In the genomic region with DNA sequence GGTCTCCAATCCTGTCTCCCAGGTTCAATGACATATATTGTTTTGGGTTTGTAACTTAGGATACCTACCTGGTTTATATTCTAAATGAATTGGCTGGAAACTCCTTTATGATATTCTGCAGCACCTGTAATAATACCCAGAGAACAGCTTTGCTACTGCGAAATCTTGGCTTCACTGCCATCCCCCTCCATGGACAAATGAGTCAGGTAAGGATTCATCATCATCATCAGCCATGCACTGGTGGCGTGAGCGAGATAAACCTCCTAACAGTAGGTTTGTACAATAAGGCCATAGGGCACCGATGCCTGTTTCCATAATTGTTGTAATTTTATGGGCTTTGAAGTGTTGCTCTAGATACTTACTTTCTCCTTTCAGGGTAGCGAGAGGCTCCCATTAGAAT, we compare ENCODE assay signal across 22 cellular contexts. TPM values are rescaled to one million over a fixed set of nuclear protein-coding genes. Genes with fewer than 3 reads are reported as not detected.
DNase-seq lines count a peak whose midpoint lies in the region; ATAC-seq, FAIRE-seq and TF ChIP-seq lines count a peak whose summit lies in the region.
"Had no signal": no experiment of that assay in that cellular context is flagged by ENCODE, and none has a peak within 500 bp of the region (broad histone marks: within the 10 kb centered on the region; RNA-seq: fewer than 3 reads in every experiment).

No MANE protein-coding gene starts in this region.

- H3K9me1 ChIP-seq in keratinocyte (ENCODE audit: control insufficient read depth, extremely low read depth, insufficient read depth, low read length): no peaks in the 10 kb centered on the region

- TF ChIP-seq RAD21 in HCT116 (IDR thresholded peaks at IDR 0.05; ENCODE audit: low read depth): no peak

- no peak for TF ChIP-seq POLR2A in HCT116 (IDR thresholded peaks at IDR 0.05; ENCODE audit: borderline replicate concordance, extremely low read depth, insufficient read depth, insufficient read length)

- peaks cover 19 to 20% of the 10 kb centered on the region in 2 experiments for H3K4me1 ChIP-seq in HCT116 (ENCODE audit: control insufficient read depth in 1 of 2, insufficient read depth in 2 of 2, low read length in 2 of 2)
- H3K4me1 ChIP-seq in SJSA1 (replicated peaks): peaks cover 53% of the 10 kb centered on the region
- peaks cover 34% of the 10 kb centered on the region for H3K4me1 ChIP-seq in keratinocyte (ENCODE audit: control insufficient read depth, extremely low read depth, insufficient read depth, low read length)

- TSS peak; percentile 1 for BruUV-seq in HCT116 (replicated peaks; lab: Mats Ljungman, UMichigan)

- H3K36me3 ChIP-seq in HCT116 (ENCODE audit: control insufficient read depth in 1 of 2, insufficient read depth in 2 of 2, low read length in 2 of 2) (peaks cover 75 to 79% of the 10 kb centered on the region in 2 experiments), SJSA1 (peaks cover 85% of the 10 kb centered on the region), keratinocyte (ENCODE audit: control insufficient read depth in 2 of 2, extremely low read depth in 1 of 2, insufficient read depth in 2 of 2, low read length in 2 of 2) (peaks cover 26 to 38% of the 10 kb centered on the region in 2 experiments)

- peaks cover 50% of the 10 kb centered on the region for H3K79me2 ChIP-seq in HCT116 (ENCODE audit: insufficient read depth, low read length)
- H3K79me2 ChIP-seq in keratinocyte (ENCODE audit: control insufficient read depth, insufficient read depth, low read length): peaks cover 26% of the 10 kb centered on the region

- CTCF ChIA-PET in HCT116 (lab: Charles Lee): no interaction called here

- no peaks in the 10 kb centered on the region for H4K20me1 ChIP-seq in HCT116 (ENCODE audit: insufficient read depth)
- no peaks in the 10 kb centered on the region for H4K20me1 ChIP-seq in keratinocyte (ENCODE audit: control insufficient read depth, extremely low read depth, insufficient read depth, low read length)

- H3K4me2 ChIP-seq in HCT116 (ENCODE audit: low read length): no peak overlapping the region
- no peak overlapping the region for H3K4me2 ChIP-seq in keratinocyte (ENCODE audit: control insufficient read depth, extremely low read depth, insufficient read depth, low read depth, low read length)

- H3K27me3 ChIP-seq in HCT116 (ENCODE audit: insufficient read depth, low read length): no peaks in the 10 kb centered on the region
- H3K27me3 ChIP-seq in SJSA1 (replicated peaks): no peaks in the 10 kb centered on the region
- H3K27me3 ChIP-seq in keratinocyte (ENCODE audit: control insufficient read depth, extremely low read depth, insufficient read depth, low read length): no peaks in the 10 kb centered on the region
- H3K27me3 ChIP-seq: adrenal gland, cardiac muscle cell, gastroesophageal sphincter had no signal

- TF ChIP-seq CTCF in HCT116 (IDR thresholded peaks at IDR 0.05 in 2 of 3, conservative IDR thresholded peaks at IDR 0.05 in 1 of 3; ENCODE audit: borderline replicate concordance in 1 of 3, insufficient read depth in 1 of 3, low read depth in 2 of 3, low read length in 2 of 3) (no peak), keratinocyte (optimal IDR thresholded peaks at IDR 0.05 in 1 of 3, IDR thresholded peaks at IDR 0.05 in 1 of 3, conservative IDR thresholded peaks at IDR 0.05 in 1 of 3; ENCODE audit: extremely low read depth in 1 of 3, insufficient read depth in 2 of 3, low read length in 3 of 3) (no peak)

- intact Hi-C loops in HCT116 (cut with micrococcal nuclease): no loop called here

- H3K4me3 ChIP-seq in HCT116 (replicated peaks in 1 of 2; ENCODE audit: low read depth in 1 of 2, low read length in 2 of 2) (no peak overlapping the region), SJSA1 (no peak overlapping the region), keratinocyte (ENCODE audit: control insufficient read depth in 2 of 3, extremely low read depth in 1 of 3, insufficient read depth in 2 of 3, low read depth in 1 of 3, low read length in 3 of 3) (no peak overlapping the region)
- H3K4me3 ChIP-seq: adrenal gland, cardiac muscle cell, gastroesophageal sphincter had no signal

- DNase-seq in HCT116 (ENCODE audit: low read depth, low spot score) (no peak), SJSA1 (ENCODE audit: low read depth in 1 of 2, low spot score in 2 of 2) (no peak), keratinocyte (ENCODE audit: low read depth, low spot score) (no peak), urothelium cell line (ENCODE audit: low spot score) (peak; percentile 59), medulla oblongata (ENCODE audit: extremely low spot score) (no peak)
- DNase-seq: activated CD4-positive, alpha-beta T cell treated with anti-CD3 and anti-CD28 coated beads, Interleukin-2, amount 10 ng/mL, durations not matched to agents 24 days and 14 days; activated naive CD4-positive, alpha-beta T cell; activated T-cell treated with anti-CD3 and anti-CD28 coated beads, Interleukin-2, amount 50 U/mL, for 48 hours; adrenal gland; CD8-positive, alpha-beta memory T cell; cortex of kidney; MV-4-11; naive B cell; NCI-H187; NCI-H2227 treated with DMSO at 0.1 percent for 48 hours; NCI-H748 treated with DMSO at 0.1 percent for 48 hours; WERI-Rb-1 had no signal

- dilution Hi-C loops in keratinocyte (cut with MboI; ENCODE audit: extremely low pct_ligation_motif_present, low sequenced_read_pairs): no loop called here

- no peaks in the 10 kb centered on the region for H3K9me2 ChIP-seq in HCT116 (ENCODE audit: insufficient read depth)

- H3K9me3 ChIP-seq in HCT116 (ENCODE audit: control insufficient read depth in 1 of 2, insufficient read depth in 1 of 2, low read depth in 1 of 2, low read length in 2 of 2) (no peaks in the 10 kb centered on the region), SJSA1 (replicated peaks) (no peaks in the 10 kb centered on the region), keratinocyte (ENCODE audit: control insufficient read depth, low read depth, low read length) (no peaks in the 10 kb centered on the region)
- H3K9me3 ChIP-seq: adrenal gland, gastroesophageal sphincter had no signal

- H3K9ac ChIP-seq in HCT116 (ENCODE audit: low read length) (no peak overlapping the region), keratinocyte (ENCODE audit: control insufficient read depth, extremely low read depth, insufficient read depth, low read length) (no peak overlapping the region)

- peak; percentile 36 for FAIRE-seq in keratinocyte (lab: Jason Lieb, UNC)
- peak; percentile 77 for FAIRE-seq in urothelium cell line (lab: Jason Lieb, UNC)

- H2AFZ ChIP-seq in HCT116 (ENCODE audit: low read depth, low read length, poor library complexity, severe bottlenecking) (no peak overlapping the region), keratinocyte (ENCODE audit: control insufficient read depth, low read length) (no peak overlapping the region)

- ATAC-seq in HCT116 (no peak), GM21528 (IDR thresholded peaks at IDR 0.05; ENCODE audit: low FRiP score, unreplicated experiment) (no peak), HG03135 (IDR thresholded peaks at IDR 0.05; ENCODE audit: unreplicated experiment) (no peak)
- ATAC-seq: gastroesophageal sphincter; stimulated activated memory B cell treated with anti-CD40 and anti-IgM and Interleukin-4, amounts not matched to agents 10 μg/mL and 1 μg/mL and 100 μg/mL, for 72 hours had no signal

- H3K27ac ChIP-seq in HCT116 (ENCODE audit: low read depth, low read length) (no peak overlapping the region), SJSA1 (peak overlapping the region; percentile 89), keratinocyte (ENCODE audit: control insufficient read depth, insufficient read depth, low read length) (peak overlapping the region; percentile 33)
- H3K27ac ChIP-seq: adrenal gland, cardiac muscle cell, gastroesophageal sphincter, WERI-Rb-1 had no signal

- POLR2A ChIA-PET in HCT116 (lab: Charles Lee): no interaction called here

- RAD21 ChIA-PET in HCT116 (lab: Charles Lee; ENCODE audit: low non-redundant PET in 1 of 2, low total read pairs in 2 of 2, uncharacterized antibody in 2 of 2, unreplicated experiment in 2 of 2): no interaction called here

TF ChIP-seq in HCT116, 20 proteins besides CTCF, POLR2A, EP300 and RAD21:
- TF ChIP-seq YY1 (IDR thresholded peaks at IDR 0.05; ENCODE audit: extremely low read depth, insufficient replicate concordance, low read depth, low read length): no peak
- TF ChIP-seq MAX (IDR thresholded peaks at IDR 0.05): no peak

RNA-seq across cellular contexts. Expression of gene DDX47, which starts 10.7 kb away (rescaled TPM):
- 103 TPM for total RNA-seq in HCT116 (2021; ENCODE audit: unreplicated experiment)
- 47.9 and 52.6 TPM in 2 replicates for polyA plus RNA-seq in HCT116 (2012)
- total RNA-seq in SJSA1 (2014; rRNA removed; shearing (Covaris generic)): 86.1 and 148 TPM in 2 replicates
- polyA plus RNA-seq in keratinocyte: 52.9 to 92.6 TPM (median 90.2 TPM) in 3 replicates
- polyA plus RNA-seq in keratinocyte (2011; ENCODE audit: low read depth): 28.2 TPM
- 62.7 and 107 TPM in 2 replicates for polyA plus RNA-seq in keratinocyte (2011; cell fraction: cytosol; rRNA removed)
- polyA plus RNA-seq in keratinocyte (2011; cell fraction: nucleus; rRNA removed): 129 and 167 TPM in 2 replicates
- polyA plus RNA-seq in keratinocyte (2012; ENCODE audit: low replicate concordance): 53.1 and 62.8 TPM in 2 replicates
- 41.9 to 55.1 TPM (median 42.5 TPM) in 3 replicates for polyA minus RNA-seq in keratinocyte
- polyA minus RNA-seq in keratinocyte (2011; cell fraction: cytosol; rRNA and poly(A)+ RNA removed): 34.1 TPM
- polyA minus RNA-seq in keratinocyte (2011; cell fraction: nucleus; rRNA and poly(A)+ RNA removed): 33.2 and 61.5 TPM in 2 replicates

RNA-seq across cellular contexts. Expression of gene APOLD1, which starts 38.4 kb away (rescaled TPM):
- 3.9 TPM for total RNA-seq in HCT116 (2021; ENCODE audit: unreplicated experiment)
- polyA plus RNA-seq in HCT116 (2012): 1.6 and 2.5 TPM in 2 replicates
- total RNA-seq in SJSA1 (2014; rRNA removed; shearing (Covaris generic)): 6.5 and 10.6 TPM in 2 replicates
- 0.34 to 0.36 TPM (median 0.34 TPM) in 3 replicates for polyA plus RNA-seq in keratinocyte
- polyA plus RNA-seq in keratinocyte (2011; ENCODE audit: low read depth): 0.05 TPM
- polyA plus RNA-seq in keratinocyte (2011; cell fraction: cytosol; rRNA removed): 0.17 and 0.40 TPM in 2 replicates
- polyA plus RNA-seq in keratinocyte (2011; cell fraction: nucleus; rRNA removed): 0.34 and 0.36 TPM in 2 replicates
- 0.22 and 0.34 TPM in 2 replicates for polyA plus RNA-seq in keratinocyte (2012; ENCODE audit: low replicate concordance)
- 0.26 to 0.33 TPM (median 0.26 TPM) in 3 replicates for polyA minus RNA-seq in keratinocyte
- polyA minus RNA-seq in keratinocyte (2011; cell fraction: cytosol; rRNA and poly(A)+ RNA removed): 0.58 TPM
- 0.31 and 0.32 TPM in 2 replicates for polyA minus RNA-seq in keratinocyte (2011; cell fraction: nucleus; rRNA and poly(A)+ RNA removed)
